Comparison of ENCODE assay signal across 9 cellular contexts in genomic region chr2:212227755-212228154, GRCh38.
DNase-seq lines count a peak whose midpoint lies in the region; ATAC-seq and TF ChIP-seq lines count a peak whose summit lies in the region.
"Had no signal": no experiment of that assay in that cellular context is flagged by ENCODE, and none has a peak within 500 bp of the region (broad histone marks: within the 10 kb centered on the region; RNA-seq: fewer than 3 reads in every experiment).

No MANE protein-coding gene starts in this region.

- DNase-seq in HCEC 1CT (peak; percentile 89), NCI-H345 (lab: John Stamatoyannopoulos, UW) (peak; percentile 91), dermis blood vessel endothelial cell (peak; percentile 67), sciatic nerve (ENCODE audit: low spot score) (no peak)
- DNase-seq: spleen had no signal

- ATAC-seq in sciatic nerve (peak; percentile 70), HG03520 (IDR thresholded peaks at IDR 0.05; ENCODE audit: unreplicated experiment) (no peak), GM18873 (IDR thresholded peaks at IDR 0.05; ENCODE audit: low FRiP score, unreplicated experiment) (no peak), GM18505 (IDR thresholded peaks at IDR 0.05; ENCODE audit: unreplicated experiment) (no peak)
- no peak for ATAC-seq in activated CD4-positive, CD25-positive, alpha-beta regulatory T cell treated with anti-CD3 and anti-CD28 coated beads, Interleukin-2, amount 50 U/mL, for 24 hours

- TF ChIP-seq POLR2A in GM18505 (IDR thresholded peaks at IDR 0.05; ENCODE audit: borderline replicate concordance, extremely low read depth, insufficient read depth, insufficient read length): no peak

- intact Hi-C loops in sciatic nerve (cut with DNase I): no loop called here
